ENCODE assay signal across 17 cellular contexts in the genomic region with DNA sequence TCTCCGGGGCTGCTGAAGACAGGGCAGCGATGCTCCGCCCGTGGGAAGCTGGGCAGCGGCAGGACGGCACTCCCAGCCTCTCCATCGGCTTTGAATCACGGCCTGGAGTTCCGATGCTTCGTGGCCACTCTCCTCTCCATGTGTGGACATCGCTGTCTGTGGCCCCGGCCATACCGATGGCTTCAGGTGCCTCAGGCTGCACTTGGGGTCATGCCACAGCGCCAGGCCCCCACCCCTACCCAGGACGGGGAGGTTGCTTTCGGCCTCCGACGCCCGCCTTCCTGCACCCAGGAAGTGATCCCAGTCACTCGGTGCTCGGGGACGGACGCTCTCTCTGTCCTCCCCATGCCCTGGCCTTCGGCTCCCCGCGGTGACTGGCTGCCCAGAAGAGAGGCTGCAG.
DNase-seq lines count a peak whose midpoint lies in the region; ATAC-seq, FAIRE-seq and TF ChIP-seq lines count a peak whose summit lies in the region.
"Had no signal": no experiment of that assay in that cellular context is flagged by ENCODE, and none has a peak within 500 bp of the region (broad histone marks: within the 10 kb centered on the region; RNA-seq: fewer than 3 reads in every experiment).

No MANE protein-coding gene starts in this region.

- no peak overlapping the region for H2AFZ ChIP-seq in K562 (ENCODE audit: low read depth, low read length)

- BruUV-seq in K562 (replicated peaks; lab: Mats Ljungman, UMichigan), result no TSS peak

- no peak for TF ChIP-seq CTCF in RWPE2 (IDR thresholded peaks at IDR 0.05; ENCODE audit: poor library complexity, severe bottlenecking)
- no peak for TF ChIP-seq CTCF in K562 (IDR thresholded peaks at IDR 0.05 in 2 of 3, conservative IDR thresholded peaks at IDR 0.05 in 1 of 3; ENCODE audit: insufficient read depth in 2 of 3, low read depth in 1 of 3, low read length in 3 of 3)
- no peak for TF ChIP-seq CTCF in lower lobe of right lung (IDR thresholded peaks at IDR 0.05)
- no peak for TF ChIP-seq CTCF in foreskin fibroblast (IDR thresholded peaks at IDR 0.05; ENCODE audit: low read depth, low read length)

- no peaks in the 10 kb centered on the region for H3K9me1 ChIP-seq in K562 (ENCODE audit: control insufficient read depth, insufficient read depth, low read length)

- H3K4me1 Mint-ChIP-seq in activated CD4-positive, alpha-beta T cell treated with anti-CD3 and anti-CD28 coated beads, Interleukin-2, amount 10 ng/mL, durations not matched to agents 7 days and 5 days, result no peaks in the 10 kb centered on the region
- H3K4me1 Mint-ChIP-seq: CD4-positive, alpha-beta memory T cell had no signal

- in situ Hi-C loops in K562 (cut with MboI), result no loop called here

- ATAC-seq in RWPE2 (ENCODE audit: low read depth) (no peak), K562 (no peak), lower lobe of right lung (no peak)

- H3K27me3 ChIP-seq in RWPE2 (ENCODE audit: insufficient read depth, poor library complexity, severe bottlenecking) (peaks cover 7% of the 10 kb centered on the region), K562 (ENCODE audit: control insufficient read depth in 2 of 2, insufficient read depth in 2 of 2, low read length in 2 of 2) (peaks cover 36 to 70% of the 10 kb centered on the region in 2 experiments; a peak in 4 of 5 replicates), lower lobe of right lung (ENCODE audit: low read depth) (no peaks in the 10 kb centered on the region)

- DNase-seq in RWPE2 (ENCODE audit: low spot score) (peak; percentile 61), K562 (ENCODE audit: extremely low read depth in 1 of 4, low spot score in 3 of 4) (no peak), lower lobe of right lung (peak; percentile 39), foreskin fibroblast (no peak)
- DNase-seq in effector CD4-positive, alpha-beta T cell, result no peak
- DNase-seq in activated CD4-positive, alpha-beta T cell treated with anti-CD3 and anti-CD28 coated beads, Interleukin-2, amount 10 ng/mL, durations not matched to agents 7 days and 5 days, result no peak
- DNase-seq: C1 segment of cervical spinal cord; Caco-2; CD4-positive, alpha-beta memory T cell; DMS153; DND-41; GOT3; HFFc6 had no signal

- H3K4me3 ChIP-seq in RWPE2 (ENCODE audit: severe bottlenecking) (no peak overlapping the region), K562 (no peak overlapping the region), lower lobe of right lung (no peak overlapping the region), foreskin fibroblast (ENCODE audit: low read depth in 1 of 2, low read length in 2 of 2) (no peak overlapping the region)
- H3K4me3 ChIP-seq: HAP-1 had no signal

- no peaks in the 10 kb centered on the region for H3K36me3 Mint-ChIP-seq in activated CD4-positive, alpha-beta T cell treated with anti-CD3 and anti-CD28 coated beads, Interleukin-2, amount 10 ng/mL, durations not matched to agents 7 days and 5 days (ENCODE audit: low read depth)
- H3K36me3 Mint-ChIP-seq: CD4-positive, alpha-beta memory T cell had no signal

- WGBS in K562 (ENCODE audit: insufficient coverage, low coverage, missing lambda C conversion rate), result 18% methylated on average over 20 of the region's 26 CpGs

- no peak for FAIRE-seq in K562 (lab: Jason Lieb, UNC)
- FAIRE-seq: G401.6, GM12892, H54 had no signal

- H3K27me3 Mint-ChIP-seq in activated CD4-positive, alpha-beta T cell treated with anti-CD3 and anti-CD28 coated beads, Interleukin-2, amount 10 ng/mL, durations not matched to agents 7 days and 5 days, result no peaks in the 10 kb centered on the region

- CTCF ChIA-PET in K562 (lab: Yijun Ruan, JAX; ENCODE audit: low intra/inter-chr PET ratio), result no interaction called here
- CTCF ChIA-PET in activated CD4-positive, alpha-beta T cell treated with anti-CD3 and anti-CD28 coated beads, Interleukin-2, amount 10 ng/mL, durations not matched to agents 7 days and 5 days (lab: Charles Lee), result no interaction called here

- no peak for TF ChIP-seq EP300 in K562 (IDR thresholded peaks at IDR 0.05; ENCODE audit: low read length)

- POLR2A ChIA-PET in K562 (lab: Yijun Ruan, JAX), result no interaction called here
- POLR2A ChIA-PET in activated CD4-positive, alpha-beta T cell treated with anti-CD3 and anti-CD28 coated beads, Interleukin-2, amount 10 ng/mL, durations not matched to agents 7 days and 5 days (lab: Charles Lee), result no interaction called here

- H3K4me3 Mint-ChIP-seq in activated CD4-positive, alpha-beta T cell treated with anti-CD3 and anti-CD28 coated beads, Interleukin-2, amount 10 ng/mL, durations not matched to agents 7 days and 5 days, result no peak overlapping the region
- H3K4me3 Mint-ChIP-seq: CD4-positive, alpha-beta memory T cell; HFFc6 had no signal

- H3K4me1 ChIP-seq in RWPE2 (ENCODE audit: insufficient read depth, poor library complexity, severe bottlenecking) (no peaks in the 10 kb centered on the region), K562 (replicated peaks in 1 of 2; ENCODE audit: control insufficient read depth in 2 of 2, insufficient read depth in 2 of 2, low read length in 2 of 2) (peaks cover 0 to 23% of the 10 kb centered on the region in 2 experiments; a peak in 2 of 5 replicates), lower lobe of right lung (no peaks in the 10 kb centered on the region)
- H3K4me1 ChIP-seq: Caco-2, HAP-1 had no signal

- H3K9me3 ChIP-seq in RWPE2 (ENCODE audit: severe bottlenecking), result no peaks in the 10 kb centered on the region
- H3K9me3 ChIP-seq in K562 (replicated peaks; ENCODE audit: control insufficient read depth, insufficient read depth, low read depth, low read length), result no peaks in the 10 kb centered on the region
- H3K9me3 ChIP-seq in lower lobe of right lung, result no peaks in the 10 kb centered on the region
- H3K9me3 ChIP-seq: Caco-2, HAP-1 had no signal

- TF ChIP-seq POLR2A in K562 (conservative IDR thresholded peaks at IDR 0.05), result no peak

- no peaks in the 10 kb centered on the region for H3K9me3 Mint-ChIP-seq in activated CD4-positive, alpha-beta T cell treated with anti-CD3 and anti-CD28 coated beads, Interleukin-2, amount 10 ng/mL, durations not matched to agents 7 days and 5 days
- H3K9me3 Mint-ChIP-seq: HFFc6 had no signal

- TF ChIP-seq RAD21 in K562 (CRISPR knock-in tag; conservative IDR thresholded peaks at IDR 0.05 in 1 of 2, IDR thresholded peaks at IDR 0.05 in 1 of 2), result no peak

- H3K27ac Mint-ChIP-seq in activated CD4-positive, alpha-beta T cell treated with anti-CD3 and anti-CD28 coated beads, Interleukin-2, amount 10 ng/mL, durations not matched to agents 7 days and 5 days, result no peak overlapping the region
- H3K27ac Mint-ChIP-seq: CD4-positive, alpha-beta memory T cell; HFFc6 had no signal

- H3K79me2 ChIP-seq in K562 (ENCODE audit: control insufficient read depth, insufficient read depth, low read length), result no peaks in the 10 kb centered on the region

- H4K20me1 ChIP-seq in K562 (replicated peaks; ENCODE audit: control insufficient read depth, insufficient read depth, low read length), result 0 out of 2 replicates have a peak, but pooled peaks cover 7% of the 10 kb centered on the region

- H3K4me2 ChIP-seq in K562 (ENCODE audit: insufficient read depth, low read length), result no peak overlapping the region

- H3K27ac ChIP-seq in RWPE2 (ENCODE audit: poor library complexity, severe bottlenecking) (no peak overlapping the region), K562 (ENCODE audit: extremely low read depth, low read depth, low read length) (no peak overlapping the region), lower lobe of right lung (no peak overlapping the region)

- H3K9ac ChIP-seq in K562 (ENCODE audit: insufficient read depth in 1 of 2, low read depth in 2 of 2, low read length in 2 of 2), result no peak overlapping the region

- H3K36me3 ChIP-seq in RWPE2 (ENCODE audit: low read depth) (no peaks in the 10 kb centered on the region), K562 (ENCODE audit: control insufficient read depth, insufficient read depth, low read length) (no peaks in the 10 kb centered on the region), lower lobe of right lung (no peaks in the 10 kb centered on the region)
- H3K36me3 ChIP-seq: HAP-1 had no signal

- intact Hi-C loops in K562 (cut with micrococcal nuclease), result no loop called here
- intact Hi-C loops in lower lobe of right lung (cut with DNase I), result no loop called here

TF ChIP-seq in K562, 482 proteins besides CTCF, POLR2A, EP300 and RAD21:
- TF ChIP-seq ZNF263 (CRISPR knock-in tag; IDR thresholded peaks at IDR 0.05; ENCODE audit: borderline replicate concordance) (peak; percentile 42; the same call in 1 of the 2 replicates), HOXB6 (CRISPR knock-in tag; IDR thresholded peaks at IDR 0.05; ENCODE audit: borderline replicate concordance) (no peak), CBX8 (IDR thresholded peaks at IDR 0.05; ENCODE audit: borderline replicate concordance, extremely low read depth, low read depth, low read length, poor library complexity, severe bottlenecking) (peak; percentile 7)

Comparison
In these comparisons a context has a peak if more than half of its experiments do, and no peak if none do; other contexts are left out.
1. DNase-seq: peak in RWPE2 (single experiment) and lower lobe of right lung (single experiment); none in K562 (0 of 4), effector CD4-positive, alpha-beta T cell (single experiment), activated CD4-positive, alpha-beta T cell treated with anti-CD3 and anti-CD28 coated beads, Interleukin-2, amount 10 ng/mL, durations not matched to agents 7 days and 5 days (single experiment) and foreskin fibroblast (0 of 2).